Comparison of ENCODE assay signal across 13 cellular contexts in genomic region chr2:178553047-178553446, GRCh38.
DNase-seq lines count a peak whose midpoint lies in the region; TF ChIP-seq lines count a peak whose summit lies in the region.
"Had no signal": no experiment of that assay in that cellular context is flagged by ENCODE, and none has a peak within 500 bp of the region (broad histone marks: within the 10 kb centered on the region; RNA-seq: fewer than 3 reads in every experiment).

No MANE protein-coding gene starts in this region.

- no peaks in the 10 kb centered on the region for H3K9me3 ChIP-seq in stomach

- peak; percentile 70 for DNase-seq in ACHN
- peak; percentile 43 for DNase-seq in HPDE6-E6E7 (ENCODE audit: extremely low spot score)
- peak; percentile 61 for DNase-seq in astrocyte of the hippocampus (ENCODE audit: low read depth, low spot score)
- DNase-seq in inferior parietal cortex (ENCODE audit: extremely low spot score), result peak; percentile 50
- DNase-seq in H4 (ENCODE audit: low spot score), result no peak
- DNase-seq in stomach, result no peak
- no peak for DNase-seq in NCI-H146 treated with DMSO at 0.1 percent for 48 hours (lab: John Stamatoyannopoulos, UW; ENCODE audit: unreplicated experiment)
- no peak for DNase-seq in stimulated activated naive CD4-positive, alpha-beta T cell (lab: John Stamatoyannopoulos, UW)
- DNase-seq: activated CD4-positive, alpha-beta T cell treated with anti-CD3 and anti-CD28 coated beads, Interleukin-2, amount 50 U/mL, for 48 hours; activated naive CD4-positive, alpha-beta T cell treated with anti-CD3 and anti-CD28 coated beads for 36 hours; effector CD4-positive, alpha-beta T cell; naive thymus-derived CD4-positive, alpha-beta T cell; NCI-H2107 had no signal

- H3K4me1 ChIP-seq in stomach, result no peaks in the 10 kb centered on the region

- H3K27ac ChIP-seq in stomach, result no peak overlapping the region

- no peak for TF ChIP-seq EP300 in stomach (IDR thresholded peaks at IDR 0.05)

- TF ChIP-seq POLR2A in stomach (IDR thresholded peaks at IDR 0.05), result no peak

- 86 to 95% (median 91%) methylated on average over 2 of the region's 2 CpGs for WGBS in stomach, 5 donors

- H3K36me3 ChIP-seq in stomach, result peaks cover 0 to 50% (median 39%) of the 10 kb centered on the region in 4 donors

- in situ Hi-C loops in ACHN (cut with HindIII; ENCODE audit: low pct_ligation_motif_present, low pct_unique_long_range_greater_than_20kb, low sequenced_read_pairs), result no loop called here

- no peak overlapping the region for H3K4me3 ChIP-seq in stomach

- intact Hi-C loops in stomach (cut with DNase I; ENCODE audit: low total_unique reads), result no loop called here

- TF ChIP-seq CTCF in stomach (IDR thresholded peaks at IDR 0.05), result no peak

- no peaks in the 10 kb centered on the region for H3K27me3 ChIP-seq in stomach

Comparison
In these comparisons a context has a peak if more than half of its experiments do, and no peak if none do; other contexts are left out.
1. DNase-seq: peak in ACHN (single experiment), HPDE6-E6E7 (single experiment), astrocyte of the hippocampus (single experiment) and inferior parietal cortex (single experiment); none in H4 (single experiment), stomach (single experiment), NCI-H146 treated with DMSO at 0.1 percent for 48 hours (single experiment) and stimulated activated naive CD4-positive, alpha-beta T cell (0 of 6).